In the genomic region with DNA sequence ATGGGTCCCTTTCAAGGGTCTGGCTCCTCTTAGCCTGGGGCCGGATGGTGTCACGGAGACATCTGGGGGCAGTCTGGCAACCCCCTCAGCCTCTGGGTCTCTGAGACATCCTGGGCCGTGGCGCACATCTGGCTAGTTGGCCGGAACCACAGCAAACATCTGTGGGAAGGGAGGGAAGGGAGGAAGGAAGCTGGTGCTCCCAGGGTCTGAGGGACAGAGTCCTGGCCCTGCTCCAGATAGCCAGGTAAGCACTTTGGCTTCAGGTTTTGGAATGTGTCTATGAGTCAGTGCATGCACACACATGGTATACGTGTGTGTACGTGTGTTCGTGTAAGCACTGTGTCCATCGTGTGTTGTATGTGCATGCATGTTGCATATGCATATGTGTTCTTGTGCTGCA, we compare ENCODE assay signal across 23 cellular contexts.
DNase-seq lines count a peak whose midpoint lies in the region; ATAC-seq and TF ChIP-seq lines count a peak whose summit lies in the region.
"Had no signal": no experiment of that assay in that cellular context is flagged by ENCODE, and none has a peak within 500 bp of the region (broad histone marks: within the 10 kb centered on the region; RNA-seq: fewer than 3 reads in every experiment).

No MANE protein-coding gene starts in this region.

- H2BK20ac ChIP-seq in H9 (ENCODE audit: low read depth, low read length, poor library complexity, severe bottlenecking) = no peak overlapping the region

- peak in 7 of 8 donors; percentile 13 to 65 (median 53) for ATAC-seq in heart right ventricle
- ATAC-seq: GM12878; K562; mucosa of descending colon; natural killer cell treated with Interleukin-12 subunit alpha and Interleukin-12 subunit beta and Interleukin-15 and Interleukin-18, amount 100 ng/mL, for 72 hours had no signal

- no peaks in the 10 kb centered on the region for H3K4me1 ChIP-seq in H9 (ENCODE audit: insufficient read depth, low read length)
- peaks cover 4 to 47% (median 11%) of the 10 kb centered on the region in 9 donors for H3K4me1 ChIP-seq in heart right ventricle
- peaks cover 23 to 39% of the 10 kb centered on the region in 2 donors for H3K4me1 ChIP-seq in neuronal stem cell (ENCODE audit: control insufficient read depth in 2 of 2, insufficient read depth in 1 of 2, low read depth in 1 of 2, low read length in 2 of 2)

- no peaks in the 10 kb centered on the region for H3K36me3 Mint-ChIP-seq in H9 (ENCODE audit: insufficient read depth in 1 of 3, low read depth in 3 of 3)
- H3K36me3 Mint-ChIP-seq: natural killer cell treated with Interleukin-12 subunit alpha and Interleukin-12 subunit beta and Interleukin-15 and Interleukin-18, amount 100 ng/mL, for 72 hours had no signal

- no peak overlapping the region for H3K18ac ChIP-seq in H9 (ENCODE audit: insufficient read length, low read depth, low read length)
- peak overlapping the region; percentile 69 for H3K18ac ChIP-seq in neuronal stem cell (ENCODE audit: low read length)

- H3K27ac ChIP-seq in H9 (ENCODE audit: insufficient read length, low read depth, low read length) (no peak overlapping the region), brain microvascular endothelial cell (peak overlapping the region; percentile 60), heart right ventricle (peak overlapping the region in 8 of 10 donors; percentile 33 to 86 (median 72)), neuronal stem cell (replicated peaks; ENCODE audit: low read length) (no peak overlapping the region), caudate nucleus (ENCODE audit: low read depth, low read length) (no peak overlapping the region)
- H3K27ac ChIP-seq: ovary, suprapubic skin had no signal

- H3K27me3 Mint-ChIP-seq in H9 (ENCODE audit: low read depth) = peaks cover 67% of the 10 kb centered on the region
- H3K27me3 Mint-ChIP-seq: activated CD4-positive, alpha-beta memory T cell treated with anti-CD3 and anti-CD28 coated beads, Interleukin-2, amount 10 ng/mL, durations not matched to agents 7 days and 5 days had no signal

- no peaks in the 10 kb centered on the region for H4K20me1 ChIP-seq in H9 (ENCODE audit: control insufficient read depth, insufficient read depth, insufficient read length)

- H2AK5ac ChIP-seq in H9 (ENCODE audit: insufficient read length, low read length) (no peak overlapping the region), neuronal stem cell (ENCODE audit: low read depth, low read length) (peak overlapping the region; percentile 28)

- peaks cover 15 to 29% of the 10 kb centered on the region in 2 experiments for H3K4me1 Mint-ChIP-seq in H9
- H3K4me1 Mint-ChIP-seq: activated CD4-positive, alpha-beta memory T cell treated with anti-CD3 and anti-CD28 coated beads, Interleukin-2, amount 10 ng/mL, durations not matched to agents 7 days and 5 days had no signal

- H3K4me3 ChIP-seq in brain microvascular endothelial cell (ENCODE audit: low read depth, low read length) (no peak overlapping the region), heart right ventricle (no peak overlapping the region), neuronal stem cell (ENCODE audit: low read length in 2 of 2) (peak overlapping the region in 1 of 2 donors; percentile 31)
- H3K4me3 ChIP-seq: GM12878, K562, mucosa of descending colon, ovary, smooth muscle cell, suprapubic skin had no signal

- H4K5ac ChIP-seq in H9 (ENCODE audit: insufficient read length, low read depth, low read length) = peak overlapping the region; percentile 81

- H3K56ac ChIP-seq in H9 (ENCODE audit: insufficient read length, low read depth, low read length) = no peak overlapping the region

- in situ Hi-C loops in brain microvascular endothelial cell (cut with HindIII; ENCODE audit: low pct_ligation_motif_present, low sequenced_read_pairs) = no loop called here

- no peaks in the 10 kb centered on the region for H3K23me2 ChIP-seq in H9 (ENCODE audit: insufficient read length, low read depth, low read length, poor library complexity, severe bottlenecking)

- H3K79me1 ChIP-seq in H9 (ENCODE audit: insufficient read depth, low read depth, low read length, poor library complexity, severe bottlenecking) = no peaks in the 10 kb centered on the region
- H3K79me1 ChIP-seq in neuronal stem cell (ENCODE audit: low read depth, low read length) = peaks cover 3% of the 10 kb centered on the region

- H3K23ac ChIP-seq in H9 (ENCODE audit: insufficient read length, low read depth, low read length) (no peak overlapping the region), neuronal stem cell (ENCODE audit: low read depth, low read length, poor library complexity) (no peak overlapping the region)

- no peak overlapping the region for H3K14ac ChIP-seq in H9 (ENCODE audit: insufficient read depth, low read length)
- H3K14ac ChIP-seq in neuronal stem cell (ENCODE audit: low read length) = peak overlapping the region; percentile 12

- H3K9me3 Mint-ChIP-seq in H9 = peaks cover 4 to 5% of the 10 kb centered on the region in 2 experiments; a peak in 4 of 5 replicates
- H3K9me3 Mint-ChIP-seq: activated CD4-positive, alpha-beta memory T cell treated with anti-CD3 and anti-CD28 coated beads, Interleukin-2, amount 10 ng/mL, durations not matched to agents 7 days and 5 days; natural killer cell treated with Interleukin-12 subunit alpha and Interleukin-12 subunit beta and Interleukin-15 and Interleukin-18, amount 100 ng/mL, for 72 hours had no signal

- H2BK12ac ChIP-seq in H9 (ENCODE audit: insufficient read length, low read depth, low read length) = no peak overlapping the region
- H2BK12ac ChIP-seq in neuronal stem cell (ENCODE audit: low read length) = peak overlapping the region; percentile 92

- H2AFZ ChIP-seq in H9 (ENCODE audit: low read length) (no peak overlapping the region), neuronal stem cell (ENCODE audit: low read length) (no peak overlapping the region)

- H3K36me3 ChIP-seq in brain microvascular endothelial cell (replicated peaks) (no peaks in the 10 kb centered on the region), heart right ventricle (no peaks in the 10 kb centered on the region), neuronal stem cell (replicated peaks in 1 of 2; ENCODE audit: control insufficient read depth in 2 of 2, insufficient read depth in 2 of 2, low read length in 2 of 2) (no peaks in the 10 kb centered on the region)
- H3K36me3 ChIP-seq: ovary, suprapubic skin had no signal

- H4K8ac ChIP-seq in H9 (replicated peaks; ENCODE audit: insufficient read length, low read depth, low read length) = no peak overlapping the region
- H4K8ac ChIP-seq in neuronal stem cell (ENCODE audit: low read depth, low read length) = no peak overlapping the region

- H3K4me3 Mint-ChIP-seq in H9 = no peak overlapping the region
- H3K4me3 Mint-ChIP-seq: activated CD4-positive, alpha-beta memory T cell treated with anti-CD3 and anti-CD28 coated beads, Interleukin-2, amount 10 ng/mL, durations not matched to agents 7 days and 5 days; natural killer cell treated with Interleukin-12 subunit alpha and Interleukin-12 subunit beta and Interleukin-15 and Interleukin-18, amount 100 ng/mL, for 72 hours had no signal

- H3K27me3 ChIP-seq in H9 (ENCODE audit: insufficient read depth, low read length) (peaks cover 2% of the 10 kb centered on the region; the same call in 1 of the 2 replicates), brain microvascular endothelial cell (replicated peaks) (no peaks in the 10 kb centered on the region), heart right ventricle (peaks cover 0 to 41% (median 30%) of the 10 kb centered on the region in 7 donors), neuronal stem cell (ENCODE audit: control insufficient read depth in 3 of 3, insufficient read depth in 3 of 3, low read depth in 1 of 3, low read length in 3 of 3) (peaks cover 0 to 3% (median 0%) of the 10 kb centered on the region in 3 experiments)
- H3K27me3 ChIP-seq: ovary had no signal

- intact Hi-C loops in heart right ventricle (cut with DNase I) = loop anchor here in 1 of 10 donors (5.0 kb wide), 1 partner anchor 59 kb away; no protein-coding TSS in a partner anchor

- no CpG with 5 or more reads among the region's 9 CpGs for WGBS in H9 (ENCODE audit: extremely low coverage, insufficient read length, low lambda C conversion rate)
- 54 to 65% methylated on average over 9 of the region's 9 CpGs for WGBS in heart right ventricle, 2 donors
- WGBS in neuronal stem cell (ENCODE audit: extremely low coverage in 2 of 2, insufficient read length in 2 of 2, insufficient replicate concordance in 1 of 2), 2 donors = no CpG with 5 or more reads among the region's 9 CpGs

- H3K4me2 ChIP-seq in H9 (ENCODE audit: insufficient read depth, insufficient read length, low read length) = no peak overlapping the region
- no peak overlapping the region for H3K4me2 ChIP-seq in neuronal stem cell (ENCODE audit: insufficient read depth, low read length, poor library complexity, severe bottlenecking)

- H3K4ac ChIP-seq in H9 (ENCODE audit: low read depth, low read length) (no peak overlapping the region), neuronal stem cell (ENCODE audit: low read length) (peak overlapping the region; percentile 79)

- H3T11ph ChIP-seq in H9 (ENCODE audit: low read length) = no peak overlapping the region

- H2BK15ac ChIP-seq in H9 (ENCODE audit: low read depth, low read length) (no peak overlapping the region), neuronal stem cell (ENCODE audit: low read length) (no peak overlapping the region)

- DNase-seq in H9 = no peak
- no peak for DNase-seq in brain microvascular endothelial cell
- DNase-seq in heart right ventricle = peak; percentile 55 to 59
- no peak for DNase-seq in neuronal stem cell (ENCODE audit: low spot score)
- DNase-seq in caudate nucleus (lab: John Stamatoyannopoulos, UW) = no peak
- DNase-seq in activated CD4-positive, CD25-positive, alpha-beta regulatory T cell (lab: John Stamatoyannopoulos, UW) = no peak
- no peak for DNase-seq in stimulated activated CD4-positive, alpha-beta T cell treated with anti-CD3 and anti-CD28 coated beads, Interleukin-2, amount 100 ng/mL, for 24 hours
- DNase-seq: activated CD4-positive, alpha-beta memory T cell treated with anti-CD3 and anti-CD28 coated beads, Interleukin-2, amount 10 ng/mL, durations not matched to agents 7 days and 5 days; activated CD4-positive, alpha-beta T cell treated with anti-CD3 and anti-CD28 coated beads for 1 hour; activated CD8-positive, alpha-beta memory T cell treated with anti-CD3 and anti-CD28 coated beads, Interleukin-2, amount 50 U/mL, for 4 hours; activated naive CD4-positive, alpha-beta T cell treated with Interleukin-2 at 50 U/mL for 16 hours; mucosa of descending colon; NCI-H1092 treated with DMSO at 0.1 percent for 48 hours; NCI-H187; OCI-M1; stimulated activated naive CD4-positive, alpha-beta T cell treated with Interleukin-2 at 50 U/mL for 16 hours; T-helper 2 cell had no signal

- no peaks in the 10 kb centered on the region for H3K79me2 ChIP-seq in H9 (ENCODE audit: insufficient read depth, low read length)

- H4K91ac ChIP-seq in H9 (ENCODE audit: insufficient read length, low read depth, low read length) (no peak overlapping the region), neuronal stem cell (ENCODE audit: low read depth, low read length, poor library complexity) (peak overlapping the region; percentile 56)

- H3K9ac ChIP-seq in H9 (ENCODE audit: extremely low read depth, insufficient read length, low read length) = no peak overlapping the region
- no peak overlapping the region for H3K9ac ChIP-seq in neuronal stem cell (ENCODE audit: low read depth, low read length, poor library complexity)

- H2BK5ac ChIP-seq in H9 (ENCODE audit: insufficient read length, low read length) (no peak overlapping the region), neuronal stem cell (ENCODE audit: low read length) (no peak overlapping the region)

- H3K9me3 ChIP-seq in H9 (ENCODE audit: control insufficient read depth, low read depth, low read length) (no peaks in the 10 kb centered on the region), heart right ventricle (peaks cover 0 to 14% (median 3%) of the 10 kb centered on the region in 11 donors), neuronal stem cell (replicated peaks in 1 of 2; ENCODE audit: control insufficient read depth in 2 of 2, insufficient read depth in 1 of 2, low read depth in 1 of 2, low read length in 2 of 2) (no peaks in the 10 kb centered on the region)
- H3K9me3 ChIP-seq: mucosa of descending colon, ovary had no signal

- H2BK120ac ChIP-seq in H9 (ENCODE audit: low read depth, low read length, poor library complexity, severe bottlenecking) (no peak overlapping the region), neuronal stem cell (ENCODE audit: low read depth, low read length) (peak overlapping the region; percentile 17)

- no peak overlapping the region for H3K27ac Mint-ChIP-seq in H9
- H3K27ac Mint-ChIP-seq: activated CD4-positive, alpha-beta memory T cell treated with anti-CD3 and anti-CD28 coated beads, Interleukin-2, amount 10 ng/mL, durations not matched to agents 7 days and 5 days; natural killer cell treated with Interleukin-12 subunit alpha and Interleukin-12 subunit beta and Interleukin-15 and Interleukin-18, amount 100 ng/mL, for 72 hours had no signal

- TF ChIP-seq CTCF in H9 (conservative IDR thresholded peaks at IDR 0.05) (no peak), brain microvascular endothelial cell (IDR thresholded peaks at IDR 0.05; ENCODE audit: low read depth, low read length, missing control alignments) (no peak), heart right ventricle (IDR thresholded peaks at IDR 0.05) (no peak)

Comparison
In these comparisons a context has a peak if more than half of its experiments do, and no peak if none do; other contexts are left out.
1. DNase-seq: peak in heart right ventricle (2 of 2); none in H9 (single experiment), brain microvascular endothelial cell (single experiment), neuronal stem cell (single experiment), caudate nucleus (0 of 61), activated CD4-positive, CD25-positive, alpha-beta regulatory T cell (0 of 4) and stimulated activated CD4-positive, alpha-beta T cell treated with anti-CD3 and anti-CD28 coated beads, Interleukin-2, amount 100 ng/mL, for 24 hours (0 of 2).
2. H3K27ac ChIP-seq: peak in brain microvascular endothelial cell (single experiment) and heart right ventricle (8 of 10); none in H9 (single experiment), neuronal stem cell (single experiment) and caudate nucleus (single experiment).